ENCODE assay signal across 14 cellular contexts in genomic region chrX:48396931-48397330, GRCh38. TPM values are rescaled to one million over a fixed set of nuclear protein-coding genes. Genes with fewer than 3 reads are reported as not detected.
"Had no signal": no experiment of that assay in that cellular context is flagged by ENCODE, and none has a peak within 500 bp of the region (broad histone marks: within the 10 kb centered on the region; RNA-seq: fewer than 3 reads in every experiment).

No MANE protein-coding gene starts in this region.

RNA-seq across cellular contexts. Expression of gene SSX4, which starts 13.6 kb away (rescaled TPM):
- total RNA-seq: stomach, subcutaneous adipose tissue, suprapubic skin, temporal lobe, thoracic aorta, thyroid gland, tibial nerve, transverse colon, upper lobe of left lung, upper lobe of right lung, ureter, urinary bladder, uterus, vagina had no signal

RNA-seq across cellular contexts. Expression of gene SSX4B, which starts 14.8 kb away (rescaled TPM):
- total RNA-seq: stomach, subcutaneous adipose tissue, suprapubic skin, temporal lobe, thoracic aorta, thyroid gland, tibial nerve, transverse colon, upper lobe of left lung, upper lobe of right lung, ureter, urinary bladder, uterus, vagina had no signal

RNA-seq across cellular contexts. Expression of gene SSX3, which starts 40.4 kb away (rescaled TPM):
- total RNA-seq: stomach, subcutaneous adipose tissue, suprapubic skin, temporal lobe, thoracic aorta, tibial nerve, transverse colon, upper lobe of left lung, upper lobe of right lung, ureter, urinary bladder, uterus, vagina had no signal
